8 cellular contexts compared by ENCODE assay signal in the genomic region with DNA sequence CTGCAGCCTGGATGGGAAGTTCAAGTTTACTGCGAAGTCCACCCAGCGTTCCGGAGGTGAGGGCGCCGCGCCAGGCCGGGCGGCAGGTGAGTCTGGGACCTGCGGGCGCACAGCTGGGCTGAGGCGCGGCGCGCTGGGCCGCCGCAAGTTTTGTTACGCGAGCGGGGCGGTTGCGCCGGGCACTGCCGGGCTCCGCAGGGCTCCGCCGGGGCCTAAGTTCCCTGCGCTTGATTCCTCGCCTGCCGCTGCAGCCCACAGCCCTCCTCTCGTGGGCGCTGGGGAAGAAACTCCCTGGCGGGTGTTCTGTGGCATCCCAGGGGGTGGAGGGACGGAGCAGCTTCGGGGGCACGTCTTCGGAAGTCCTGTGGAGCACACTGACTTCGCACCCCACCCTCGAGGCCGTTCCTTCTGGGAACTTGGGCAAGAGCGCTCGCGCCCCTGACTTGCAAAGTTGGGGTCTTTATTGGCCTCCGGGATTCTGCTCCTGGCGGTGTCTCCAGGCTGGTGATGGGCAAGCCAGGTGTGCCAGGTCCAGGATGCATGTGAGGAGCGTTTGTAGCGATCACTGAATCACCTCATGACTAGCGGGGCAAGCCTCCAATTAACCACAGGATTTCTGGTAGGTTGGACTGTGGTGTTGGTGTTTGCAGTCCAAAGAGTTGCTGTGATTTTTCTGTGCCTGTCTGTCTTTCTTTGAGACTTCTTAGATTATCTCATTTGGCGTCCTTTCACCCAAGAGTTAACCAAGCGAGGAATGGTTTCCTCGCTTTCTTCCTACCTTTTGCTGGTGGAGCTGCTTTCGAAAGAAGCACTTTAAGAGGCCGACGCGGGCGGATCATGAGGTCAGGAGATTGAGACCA. TPM values are rescaled to one million over a fixed set of nuclear protein-coding genes. Genes with fewer than 3 reads are reported as not detected.
DNase-seq lines count a peak whose midpoint lies in the region; ATAC-seq and TF ChIP-seq lines count a peak whose summit lies in the region.
"Not testable (repeated sequence)": the region's sequence is repeated elsewhere in the genome, so short reads cannot be mapped to it uniquely, and the experiment has no call there.

No MANE protein-coding gene starts in this region.

- peak overlapping the region; percentile 92 for H3K4me3 ChIP-seq in psoas muscle

- not testable (repeated sequence) for H3K9me3 ChIP-seq in psoas muscle

- DNase-seq in A172 (ENCODE audit: low spot score) (peak; percentile 35), NCI-H1417 (lab: John Stamatoyannopoulos, UW) (peak; percentile 31 to 61 (median 53)), chondrocyte (ENCODE audit: low spot score) (peak; percentile 79), iPS-NIHi11 (ENCODE audit: low spot score) (peak; percentile 0), psoas muscle (peak; percentile 19 to 59)
- peak; percentile 38 for DNase-seq in activated CD4-positive, alpha-beta T cell treated with anti-CD3 and anti-CD28 coated beads for 48 hours

- H3K27ac ChIP-seq in psoas muscle: peak overlapping the region; percentile 86

- intact Hi-C loops in psoas muscle (cut with DNase I): not testable (repeated sequence)

- H3K36me3 ChIP-seq in psoas muscle (ENCODE audit: insufficient read depth in 1 of 2, low read depth in 1 of 2): not testable (repeated sequence)

- not testable (repeated sequence) for H3K4me1 ChIP-seq in psoas muscle

- WGBS in psoas muscle, 3 donors: 6 to 12% (median 6%) methylated on average over 32 to 55 of the region's 55 CpGs

- H3K27me3 Mint-ChIP-seq in chondrocyte (ENCODE audit: low read depth): not testable (repeated sequence)

- not testable (repeated sequence) for H3K27me3 ChIP-seq in psoas muscle (ENCODE audit: insufficient read depth in 3 of 3, low read length in 2 of 3)

- not testable (repeated sequence) for H3K36me3 Mint-ChIP-seq in chondrocyte (ENCODE audit: low read depth)

- H3K4me1 Mint-ChIP-seq in chondrocyte (ENCODE audit: low read depth): peaks cover 15% of the 10 kb centered on the region

- peak overlapping the region; percentile 57 for H3K27ac Mint-ChIP-seq in chondrocyte (ENCODE audit: unreplicated experiment)

- not testable (repeated sequence) for H3K9me3 Mint-ChIP-seq in chondrocyte (ENCODE audit: low read depth)

- peak; percentile 34 for ATAC-seq in GM18517 (IDR thresholded peaks at IDR 0.05; ENCODE audit: unreplicated experiment)
- ATAC-seq in HG02870 (IDR thresholded peaks at IDR 0.05; ENCODE audit: unreplicated experiment): peak; percentile 8
- peak; percentile 57 to 72 (median 62) for ATAC-seq in psoas muscle

- TF ChIP-seq CTCF in chondrocyte (IDR thresholded peaks at IDR 0.05); psoas muscle (IDR thresholded peaks at IDR 0.05): not testable (repeated sequence)

- peak overlapping the region; percentile 91 for H3K4me3 Mint-ChIP-seq in chondrocyte (ENCODE audit: unreplicated experiment)

RNA-seq across cellular contexts. Expression of a gene that starts 1.0 kb away (rescaled TPM):
- 4.9 and 6.2 TPM in 2 replicates for total RNA-seq in A172 (2014; rRNA removed; shearing (Covaris generic))
- total RNA-seq in chondrocyte (8.2 to 9.9 TPM (median 9.5 TPM) in 3 replicates), psoas muscle (1 to 10 TPM; 1.6 to 2.7 (median 2.2) TPM)
- 1 to 10 TPM; 1.1 to 2.7 (median 2.0) TPM for polyA plus RNA-seq in psoas muscle

Comparison
In these comparisons a context has a peak if more than half of its experiments do, and no peak if none do; other contexts are left out.
1. Peak in every context shown above with its lines: DNase-seq, ATAC-seq, H3K4me3 ChIP-seq and H3K27ac ChIP-seq.
2. DNase-seq: peak in every context shown above with its lines; median percentile 79 in chondrocyte; 53 in NCI-H1417; 39 in psoas muscle; 38 in activated CD4-positive, alpha-beta T cell treated with anti-CD3 and anti-CD28 coated beads for 48 hours; 35 in A172; 0 in iPS-NIHi11.
3. ATAC-seq: peak in every context shown above with its lines; median percentile 62 in psoas muscle; 34 in GM18517; 8 in HG02870.